1 cellular context compared by ENCODE assay signal in genomic region chr9:134135343-134136116, GRCh38.
TF ChIP-seq lines count a peak whose summit lies in the region.

Gene WDR5 (plus strand): TSS chr9:134136082. CDS start chr9:134139878, 3,796 bp downstream.

TF ChIP-seq in HepG2, 621 proteins besides CTCF, POLR2A, EP300 and RAD21 (continued from another document and continues in another):
- no peak for TF ChIP-seq HBP1 (CRISPR knock-in tag; IDR thresholded peaks at IDR 0.05; ENCODE audit: low read depth)
- no peak for TF ChIP-seq ZNF484 (CRISPR knock-in tag; IDR thresholded peaks at IDR 0.05; ENCODE audit: borderline replicate concordance, low read depth)
- no peak for TF ChIP-seq ZNF224 (CRISPR knock-in tag; IDR thresholded peaks at IDR 0.05)
- TF ChIP-seq ZNF746 (CRISPR knock-in tag; IDR thresholded peaks at IDR 0.05) = no peak
- no peak for TF ChIP-seq ATF3 (CRISPR knock-in tag; IDR thresholded peaks at IDR 0.05)
- no peak for TF ChIP-seq MIER3 (CRISPR knock-in tag; IDR thresholded peaks at IDR 0.05; ENCODE audit: borderline replicate concordance)
- no peak for TF ChIP-seq BATF2 (CRISPR knock-in tag; IDR thresholded peaks at IDR 0.05)
- TF ChIP-seq ZNF24 (IDR thresholded peaks at IDR 0.05) = no peak
- no peak for TF ChIP-seq KLF11 (CRISPR knock-in tag; IDR thresholded peaks at IDR 0.05)
- no peak for TF ChIP-seq RAD51 (IDR thresholded peaks at IDR 0.05; ENCODE audit: borderline replicate concordance)
- no peak for TF ChIP-seq AFF4 (CRISPR knock-in tag; IDR thresholded peaks at IDR 0.05)
- no peak for TF ChIP-seq TRAFD1 (CRISPR knock-in tag; IDR thresholded peaks at IDR 0.05; ENCODE audit: borderline replicate concordance)
- TF ChIP-seq ZNF362 (CRISPR knock-in tag; IDR thresholded peaks at IDR 0.05; ENCODE audit: borderline replicate concordance) = no peak
- TF ChIP-seq ZMYM3 (CRISPR knock-in tag; IDR thresholded peaks at IDR 0.05) = no peak; the same call in 1 of the 2 replicates
- 0 out of 2 replicates have a peak, but pooled peaks have one; percentile 56 for TF ChIP-seq BCL3 (CRISPR knock-in tag; IDR thresholded peaks at IDR 0.05)
- TF ChIP-seq ADNP (CRISPR knock-in tag; IDR thresholded peaks at IDR 0.05) = no peak
- no peak for TF ChIP-seq ZNF207 (IDR thresholded peaks at IDR 0.05; ENCODE audit: borderline replicate concordance)
- no peak for TF ChIP-seq ZNF354B (CRISPR knock-in tag; IDR thresholded peaks at IDR 0.05)
- no peak for TF ChIP-seq ZFAT (CRISPR knock-in tag; conservative IDR thresholded peaks at IDR 0.05)
- peak; percentile 27; the same call in 1 of the 2 replicates for TF ChIP-seq MYC (CRISPR knock-in tag; IDR thresholded peaks at IDR 0.05; ENCODE audit: borderline replicate concordance)
- TF ChIP-seq TFDP2 (CRISPR knock-in tag; IDR thresholded peaks at IDR 0.05) = peak; percentile 68
- 0 out of 2 replicates have a peak, but pooled peaks have one; percentile 72 for TF ChIP-seq ZNF839 (CRISPR knock-in tag; IDR thresholded peaks at IDR 0.05; ENCODE audit: borderline replicate concordance)
- TF ChIP-seq MED8 (CRISPR knock-in tag; IDR thresholded peaks at IDR 0.05; ENCODE audit: insufficient replicate concordance) = peak; percentile 39
- no peak for TF ChIP-seq TBL1XR1 (IDR thresholded peaks at IDR 0.05; ENCODE audit: borderline replicate concordance, low read length, partially characterized antibody)
- TF ChIP-seq ZNF687 (CRISPR knock-in tag; IDR thresholded peaks at IDR 0.05) = peak; percentile 79
- peak in 1 of 2 experiments; percentile 71; a peak in 1 of 4 replicates for TF ChIP-seq KLF16 (CRISPR knock-in tag; IDR thresholded peaks at IDR 0.05)
- TF ChIP-seq ZNF503 (CRISPR knock-in tag; IDR thresholded peaks at IDR 0.05) = no peak
- TF ChIP-seq AGO2 (optimal IDR thresholded peaks at IDR 0.05; ENCODE audit: low read depth, low read length) = peak; percentile 57
- TF ChIP-seq ZNF34 (CRISPR knock-in tag; IDR thresholded peaks at IDR 0.05; ENCODE audit: borderline replicate concordance) = no peak
- TF ChIP-seq ZNF598 (CRISPR knock-in tag; IDR thresholded peaks at IDR 0.05; ENCODE audit: borderline replicate concordance) = no peak
- TF ChIP-seq ZNF121 (CRISPR knock-in tag; IDR thresholded peaks at IDR 0.05) = no peak
- TF ChIP-seq MIXL1 (CRISPR knock-in tag; IDR thresholded peaks at IDR 0.05) = no peak
- TF ChIP-seq MTF2 (CRISPR knock-in tag; IDR thresholded peaks at IDR 0.05; ENCODE audit: borderline replicate concordance) = no peak; the same call in 1 of the 2 replicates
- no peak for TF ChIP-seq ZNF562 (CRISPR knock-in tag; IDR thresholded peaks at IDR 0.05; ENCODE audit: borderline replicate concordance)
- TF ChIP-seq HINFP (CRISPR knock-in tag; IDR thresholded peaks at IDR 0.05; ENCODE audit: low read depth) = no peak
- no peak for TF ChIP-seq CSRNP2 (CRISPR knock-in tag; conservative IDR thresholded peaks at IDR 0.05; ENCODE audit: low read depth)
- no peak for TF ChIP-seq ZNF556 (CRISPR knock-in tag; IDR thresholded peaks at IDR 0.05; ENCODE audit: borderline replicate concordance)
- TF ChIP-seq ZFYVE20 (CRISPR knock-in tag; IDR thresholded peaks at IDR 0.05; ENCODE audit: borderline replicate concordance, low read depth) = no peak
